ENCODE assay signal across 39 cellular contexts in the genomic region with DNA sequence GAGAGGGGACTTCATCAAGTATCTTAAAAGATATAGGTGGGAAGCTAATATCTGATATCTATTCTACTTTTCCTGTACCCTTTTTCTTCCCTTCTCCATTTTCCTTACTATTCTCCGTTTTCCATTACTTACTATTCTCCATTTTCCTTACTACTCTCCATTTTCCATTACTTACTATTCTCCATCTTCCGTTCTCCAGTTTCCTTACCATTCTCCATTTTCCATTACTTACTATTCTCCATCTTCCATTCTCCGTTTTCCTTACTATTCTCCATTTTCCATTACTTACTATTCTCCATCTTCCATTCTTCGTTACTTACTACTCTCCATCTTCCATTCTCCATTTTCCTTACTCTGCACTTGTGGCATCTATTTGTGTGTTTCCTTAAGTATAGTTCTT. TPM values are rescaled to one million over a fixed set of nuclear protein-coding genes. Genes with fewer than 3 reads are reported as not detected.
"Had no signal": no experiment of that assay in that cellular context is flagged by ENCODE, and none has a peak within 500 bp of the region (broad histone marks: within the 10 kb centered on the region; RNA-seq: fewer than 3 reads in every experiment).

No MANE protein-coding gene starts in this region.

- ATAC-seq: activated CD8-positive, alpha-beta T cell treated with anti-CD3 and anti-CD28 coated beads for 36 hours; activated naive CD8-positive, alpha-beta T cell treated with anti-CD3 and anti-CD28 coated beads, Interleukin-2, amount 50 U/mL, for 24 hours; activated T-cell treated with anti-CD3 and anti-CD28 coated beads, Interleukin-2, amount 50 U/mL, for 4 hours; activated T-cell treated with anti-CD3 and anti-CD28 coated beads, Interleukin-2, amount 50 U/mL, for 72 hours; activated T-helper 17 cell treated with anti-CD3 and anti-CD28 coated beads, Interleukin-2, amount 50 U/mL, for 72 hours; T-cell had no signal

- H3K27me3 ChIP-seq: ascending aorta, cardiac muscle cell had no signal

- H3K9me3 Mint-ChIP-seq: activated B cell treated with CpG ODN at 0.5 μM for 24 hours; activated CD4-positive, alpha-beta memory T cell treated with anti-CD3 and anti-CD28 coated beads for 36 hours; activated CD4-positive, alpha-beta T cell treated with anti-CD3 and anti-CD28 coated beads, Interleukin-2, amount 10 ng/mL, durations not matched to agents 24 days and 14 days; activated CD8-positive, alpha-beta T cell treated with anti-CD3 and anti-CD28 coated beads for 36 hours; activated naive CD4-positive, alpha-beta T cell treated with anti-CD3 and anti-CD28 coated beads, Interleukin-2, amount 10 ng/mL, durations not matched to agents 7 days and 5 days; activated naive CD4-positive, alpha-beta T cell treated with anti-CD3 and anti-CD28 coated beads, Interleukin-2, amount 50 U/mL, for 24 hours; activated naive CD8-positive, alpha-beta T cell treated with anti-CD3 and anti-CD28 coated beads, Interleukin-2, amount 10 ng/mL, durations not matched to agents 7 days and 5 days; activated T-cell treated with anti-CD3 and anti-CD28 coated beads, Interleukin-2, amount 50 U/mL, for 4 hours; activated T-helper 1 cell treated with anti-CD3 and anti-CD28 coated beads, Interleukin-12 subunit alpha, Interleukin-12 subunit beta, Interleukin-2, Interleukin-4 antibody, amounts not matched to agents 30 ng/mL and 10 ng/mL and 1 ng/mL, durations not matched to agents 14 hours and 24 hours and 36 hours; activated T-helper 17 cell treated with anti-CD3 and anti-CD28 coated beads, Interleukin-2, amount 50 U/mL, for 72 hours; central memory CD8-positive, alpha-beta T cell; T-helper 2 cell treated with Interferon-gamma antibody and Interleukin-4, amounts not matched to agents 5 μg/mL and 100 μg/mL, for 36 hours had no signal

- H3K4me1 ChIP-seq: ascending aorta had no signal

- H3K4me1 Mint-ChIP-seq: activated B cell treated with CpG ODN at 0.5 μM for 24 hours; activated CD4-positive, alpha-beta T cell treated with anti-CD3 and anti-CD28 coated beads, Interleukin-2, amount 10 ng/mL, durations not matched to agents 24 days and 14 days; activated naive CD4-positive, alpha-beta T cell treated with anti-CD3 and anti-CD28 coated beads, Interleukin-2, amount 10 ng/mL, durations not matched to agents 7 days and 5 days; activated naive CD4-positive, alpha-beta T cell treated with anti-CD3 and anti-CD28 coated beads, Interleukin-2, amount 50 U/mL, for 24 hours; activated naive CD8-positive, alpha-beta T cell treated with anti-CD3 and anti-CD28 coated beads, Interleukin-2, amount 10 ng/mL, durations not matched to agents 7 days and 5 days; activated naive CD8-positive, alpha-beta T cell treated with anti-CD3 and anti-CD28 coated beads, Interleukin-2, amount 50 U/mL, for 24 hours; activated T-helper 17 cell treated with anti-CD3 and anti-CD28 coated beads, Interleukin-2, amount 50 U/mL, for 72 hours; central memory CD8-positive, alpha-beta T cell; T-cell had no signal

- FAIRE-seq: bronchial epithelial cell, TTC549 had no signal

- H3K27me3 Mint-ChIP-seq: activated B cell treated with CpG ODN at 0.5 μM for 24 hours; activated naive CD4-positive, alpha-beta T cell treated with anti-CD3 and anti-CD28 coated beads, Interleukin-2, amount 10 ng/mL, durations not matched to agents 7 days and 5 days; brain; central memory CD8-positive, alpha-beta T cell had no signal

- H3K36me3 ChIP-seq: ascending aorta, cardiac muscle cell had no signal

- H3K36me3 Mint-ChIP-seq: activated CD4-positive, alpha-beta memory T cell treated with anti-CD3 and anti-CD28 coated beads for 36 hours; activated naive CD4-positive, alpha-beta T cell treated with anti-CD3 and anti-CD28 coated beads, Interleukin-2, amount 10 ng/mL, durations not matched to agents 7 days and 5 days; activated naive CD4-positive, alpha-beta T cell treated with anti-CD3 and anti-CD28 coated beads, Interleukin-2, amount 50 U/mL, for 24 hours; activated naive CD8-positive, alpha-beta T cell; activated naive CD8-positive, alpha-beta T cell treated with anti-CD3 and anti-CD28 coated beads, Interleukin-2, amount 10 ng/mL, durations not matched to agents 7 days and 5 days; T-cell had no signal

- H3K4me3 ChIP-seq: ascending aorta, cardiac muscle cell had no signal

- H3K27ac Mint-ChIP-seq: activated B cell treated with CpG ODN at 0.5 μM for 24 hours; activated CD4-positive, alpha-beta memory T cell treated with anti-CD3 and anti-CD28 coated beads for 36 hours; activated CD4-positive, alpha-beta T cell treated with anti-CD3 and anti-CD28 coated beads, Interleukin-2, amount 10 ng/mL, durations not matched to agents 24 days and 14 days; activated CD8-positive, alpha-beta T cell treated with anti-CD3 and anti-CD28 coated beads for 36 hours; activated naive CD4-positive, alpha-beta T cell treated with anti-CD3 and anti-CD28 coated beads, Interleukin-2, amount 10 ng/mL, durations not matched to agents 7 days and 5 days; activated naive CD4-positive, alpha-beta T cell treated with anti-CD3 and anti-CD28 coated beads, Interleukin-2, amount 50 U/mL, for 24 hours; activated naive CD8-positive, alpha-beta T cell; activated naive CD8-positive, alpha-beta T cell treated with anti-CD3 and anti-CD28 coated beads, Interleukin-2, amount 10 ng/mL, durations not matched to agents 7 days and 5 days; activated naive CD8-positive, alpha-beta T cell treated with anti-CD3 and anti-CD28 coated beads, Interleukin-2, amount 50 U/mL, for 24 hours; activated T-cell treated with anti-CD3 and anti-CD28 coated beads, Interleukin-2, amount 50 U/mL, for 72 hours; activated T-helper 1 cell treated with anti-CD3 and anti-CD28 coated beads, Interleukin-12 subunit alpha, Interleukin-12 subunit beta, Interleukin-2, Interleukin-4 antibody, amounts not matched to agents 30 ng/mL and 10 ng/mL and 1 ng/mL, durations not matched to agents 14 hours and 24 hours and 36 hours; activated T-helper 17 cell treated with anti-CD3 and anti-CD28 coated beads, Interleukin-2, amount 50 U/mL, for 72 hours; brain; T-cell; T-helper 2 cell treated with Interferon-gamma antibody and Interleukin-4, amounts not matched to agents 5 μg/mL and 100 μg/mL, for 36 hours had no signal

- H3K27ac ChIP-seq: ascending aorta, cardiac muscle cell, VCaP had no signal

- H3K4me3 Mint-ChIP-seq: activated B cell treated with CpG ODN at 0.5 μM for 24 hours; activated CD4-positive, alpha-beta memory T cell treated with anti-CD3 and anti-CD28 coated beads for 36 hours; activated CD4-positive, alpha-beta T cell treated with anti-CD3 and anti-CD28 coated beads, Interleukin-2, amount 10 ng/mL, durations not matched to agents 24 days and 14 days; activated CD8-positive, alpha-beta T cell treated with anti-CD3 and anti-CD28 coated beads for 36 hours; activated naive CD4-positive, alpha-beta T cell treated with anti-CD3 and anti-CD28 coated beads, Interleukin-2, amount 10 ng/mL, durations not matched to agents 7 days and 5 days; activated naive CD4-positive, alpha-beta T cell treated with anti-CD3 and anti-CD28 coated beads, Interleukin-2, amount 50 U/mL, for 24 hours; activated naive CD8-positive, alpha-beta T cell; activated naive CD8-positive, alpha-beta T cell treated with anti-CD3 and anti-CD28 coated beads, Interleukin-2, amount 10 ng/mL, durations not matched to agents 7 days and 5 days; activated naive CD8-positive, alpha-beta T cell treated with anti-CD3 and anti-CD28 coated beads, Interleukin-2, amount 50 U/mL, for 24 hours; activated T-cell treated with anti-CD3 and anti-CD28 coated beads, Interleukin-2, amount 50 U/mL, for 4 hours; activated T-cell treated with anti-CD3 and anti-CD28 coated beads, Interleukin-2, amount 50 U/mL, for 72 hours; activated T-helper 1 cell treated with anti-CD3 and anti-CD28 coated beads, Interleukin-12 subunit alpha, Interleukin-12 subunit beta, Interleukin-2, Interleukin-4 antibody, amounts not matched to agents 30 ng/mL and 10 ng/mL and 1 ng/mL, durations not matched to agents 14 hours and 24 hours and 36 hours; activated T-helper 17 cell treated with anti-CD3 and anti-CD28 coated beads, Interleukin-2, amount 50 U/mL, for 72 hours; brain; central memory CD8-positive, alpha-beta T cell; T-cell; T-helper 2 cell treated with Interferon-gamma antibody and Interleukin-4, amounts not matched to agents 5 μg/mL and 100 μg/mL, for 36 hours had no signal

- H3K9me3 ChIP-seq: ascending aorta had no signal

- DNase-seq: activated B cell treated with CpG ODN at 0.5 μM for 24 hours; activated CD4-positive, alpha-beta memory T cell treated with anti-CD3 and anti-CD28 coated beads for 36 hours; activated CD4-positive, alpha-beta T cell treated with anti-CD3 and anti-CD28 coated beads for 4 hours; activated CD4-positive, alpha-beta T cell treated with anti-CD3 and anti-CD28 coated beads, Interleukin-2, amount 10 ng/mL, durations not matched to agents 24 days and 14 days; activated CD4-positive, alpha-beta T cell treated with anti-CD3 and anti-CD28 coated beads, Interleukin-2, amount 50 U/mL, for 1 hour; activated CD4-positive, alpha-beta T cell treated with anti-CD3 and anti-CD28 coated beads, Interleukin-2, amount 50 U/mL, for 4 hours; activated CD4-positive, CD25-positive, alpha-beta regulatory T cell treated with anti-CD3 and anti-CD28 coated beads, Interleukin-2, amount 50 U/mL, for 72 hours; activated CD8-positive, alpha-beta memory T cell treated with anti-CD3 and anti-CD28 coated beads, Interleukin-2, amount 50 U/mL, for 4 hours; activated CD8-positive, alpha-beta T cell treated with anti-CD3 and anti-CD28 coated beads for 36 hours; activated gamma-delta T cell; activated naive CD4-positive, alpha-beta T cell treated with anti-CD3 and anti-CD28 coated beads, Interleukin-2, amount 10 ng/mL, durations not matched to agents 7 days and 5 days; activated naive CD4-positive, alpha-beta T cell treated with Interleukin-2 at 50 U/mL for 16 hours; activated naive CD8-positive, alpha-beta T cell treated with anti-CD3 and anti-CD28 coated beads, Interleukin-2, amount 10 ng/mL, durations not matched to agents 7 days and 5 days; activated naive CD8-positive, alpha-beta T cell treated with anti-CD3 and anti-CD28 coated beads, Interleukin-2, amount 50 U/mL, for 24 hours; activated T-cell treated with anti-CD3 and anti-CD28 coated beads for 4 hours; activated T-cell treated with anti-CD3 and anti-CD28 coated beads, Interleukin-2, amount 50 U/mL, for 1 hour; activated T-cell treated with anti-CD3 and anti-CD28 coated beads, Interleukin-2, amount 50 U/mL, for 4 hours; activated T-cell treated with anti-CD3 and anti-CD28 coated beads, Interleukin-2, amount 50 U/mL, for 72 hours; amygdala; anterior cingulate cortex; caudate nucleus; cerebellar nuclear complex; T-cell; T-helper 2 cell; T-helper 9 cell had no signal

RNA-seq across cellular contexts. Expression of gene STEAP4, which starts 39.3 kb away (rescaled TPM):
- total RNA-seq: activated CD4-positive, alpha-beta memory T cell treated with anti-CD3 and anti-CD28 coated beads for 36 hours; activated CD8-positive, alpha-beta memory T cell treated with anti-CD3 and anti-CD28 coated beads for 36 hours; activated CD8-positive, alpha-beta T cell treated with anti-CD3 and anti-CD28 coated beads for 36 hours; activated naive CD8-positive, alpha-beta T cell treated with anti-CD3 and anti-CD28 coated beads, Interleukin-2, amount 10 ng/mL, durations not matched to agents 7 days and 5 days; activated T-cell treated with anti-CD3 and anti-CD28 coated beads, Interleukin-2, amount 50 U/mL, for 72 hours; activated T-helper 17 cell treated with anti-CD3 and anti-CD28 coated beads, Interleukin-2, amount 50 U/mL, for 72 hours; cardiac muscle cell; T-helper 1 cell treated with Interleukin-12 subunit alpha and Interleukin-12 subunit beta and Interleukin-4 antibody, amounts not matched to agents 30 ng/mL and 1 ng/mL, for 36 hours had no signal
- polyA plus RNA-seq: cardiac muscle cell had no signal
